2 cellular contexts compared by ENCODE assay signal in the genomic region with DNA sequence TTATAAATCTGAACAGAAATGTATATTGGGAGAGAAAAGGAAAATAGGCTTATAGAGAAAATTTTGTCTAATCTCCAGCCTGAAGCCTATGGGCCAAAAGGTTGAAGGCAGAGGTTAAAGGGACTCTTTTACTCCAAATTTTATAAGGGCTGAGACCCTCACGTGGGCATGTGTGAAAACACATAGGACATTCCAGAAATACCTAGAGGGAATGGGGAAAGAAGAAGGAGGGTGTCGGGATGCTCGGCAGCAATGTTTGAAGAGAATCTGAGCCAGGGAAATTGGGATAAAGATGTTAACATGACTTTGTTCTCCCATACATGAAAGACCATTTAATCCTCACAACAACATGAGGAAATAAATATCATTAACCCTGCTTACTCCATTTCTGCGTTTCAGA.
TF ChIP-seq lines count a peak whose summit lies in the region.

No MANE protein-coding gene starts in this region.

TF ChIP-seq in GM23338, 12 proteins besides CTCF, POLR2A, EP300 and RAD21 (continued from another document):
- TF ChIP-seq, protein P1, sequence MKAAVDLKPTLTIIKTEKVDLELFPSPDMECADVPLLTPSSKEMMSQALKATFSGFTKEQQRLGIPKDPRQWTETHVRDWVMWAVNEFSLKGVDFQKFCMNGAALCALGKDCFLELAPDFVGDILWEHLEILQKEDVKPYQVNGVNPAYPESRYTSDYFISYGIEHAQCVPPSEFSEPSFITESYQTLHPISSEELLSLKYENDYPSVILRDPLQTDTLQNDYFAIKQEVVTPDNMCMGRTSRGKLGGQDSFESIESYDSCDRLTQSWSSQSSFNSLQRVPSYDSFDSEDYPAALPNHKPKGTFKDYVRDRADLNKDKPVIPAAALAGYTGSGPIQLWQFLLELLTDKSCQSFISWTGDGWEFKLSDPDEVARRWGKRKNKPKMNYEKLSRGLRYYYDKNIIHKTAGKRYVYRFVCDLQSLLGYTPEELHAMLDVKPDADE (IDR thresholded peaks at IDR 0.05): no peak
- TF ChIP-seq ZNF462 (CRISPR knock-in tag; IDR thresholded peaks at IDR 0.05) (no peak), EZH2 (IDR thresholded peaks at IDR 0.05; ENCODE audit: low read depth, unreplicated experiment) (no peak), ZNF331 (CRISPR knock-in tag; IDR thresholded peaks at IDR 0.05; ENCODE audit: low read depth) (no peak), STAT1 (IDR thresholded peaks at IDR 0.05; ENCODE audit: unreplicated experiment) (no peak), EZH2phosphoT487 (IDR thresholded peaks at IDR 0.05; ENCODE audit: unreplicated experiment) (no peak)
- TF ChIP-seq, protein P2, sequence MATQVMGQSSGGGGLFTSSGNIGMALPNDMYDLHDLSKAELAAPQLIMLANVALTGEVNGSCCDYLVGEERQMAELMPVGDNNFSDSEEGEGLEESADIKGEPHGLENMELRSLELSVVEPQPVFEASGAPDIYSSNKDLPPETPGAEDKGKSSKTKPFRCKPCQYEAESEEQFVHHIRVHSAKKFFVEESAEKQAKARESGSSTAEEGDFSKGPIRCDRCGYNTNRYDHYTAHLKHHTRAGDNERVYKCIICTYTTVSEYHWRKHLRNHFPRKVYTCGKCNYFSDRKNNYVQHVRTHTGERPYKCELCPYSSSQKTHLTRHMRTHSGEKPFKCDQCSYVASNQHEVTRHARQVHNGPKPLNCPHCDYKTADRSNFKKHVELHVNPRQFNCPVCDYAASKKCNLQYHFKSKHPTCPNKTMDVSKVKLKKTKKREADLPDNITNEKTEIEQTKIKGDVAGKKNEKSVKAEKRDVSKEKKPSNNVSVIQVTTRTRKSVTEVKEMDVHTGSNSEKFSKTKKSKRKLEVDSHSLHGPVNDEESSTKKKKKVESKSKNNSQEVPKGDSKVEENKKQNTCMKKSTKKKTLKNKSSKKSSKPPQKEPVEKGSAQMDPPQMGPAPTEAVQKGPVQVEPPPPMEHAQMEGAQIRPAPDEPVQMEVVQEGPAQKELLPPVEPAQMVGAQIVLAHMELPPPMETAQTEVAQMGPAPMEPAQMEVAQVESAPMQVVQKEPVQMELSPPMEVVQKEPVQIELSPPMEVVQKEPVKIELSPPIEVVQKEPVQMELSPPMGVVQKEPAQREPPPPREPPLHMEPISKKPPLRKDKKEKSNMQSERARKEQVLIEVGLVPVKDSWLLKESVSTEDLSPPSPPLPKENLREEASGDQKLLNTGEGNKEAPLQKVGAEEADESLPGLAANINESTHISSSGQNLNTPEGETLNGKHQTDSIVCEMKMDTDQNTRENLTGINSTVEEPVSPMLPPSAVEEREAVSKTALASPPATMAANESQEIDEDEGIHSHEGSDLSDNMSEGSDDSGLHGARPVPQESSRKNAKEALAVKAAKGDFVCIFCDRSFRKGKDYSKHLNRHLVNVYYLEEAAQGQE (IDR thresholded peaks at IDR 0.05; ENCODE audit: unreplicated experiment): no peak

TF ChIP-seq in WTC11, 78 proteins besides CTCF, POLR2A, EP300 and RAD21 (continued from another document):
- TF ChIP-seq ARID4B (CRISPR knock-in tag; IDR thresholded peaks at IDR 0.05; ENCODE audit: borderline replicate concordance): no peak
- no peak for TF ChIP-seq ZNF219 (CRISPR knock-in tag; IDR thresholded peaks at IDR 0.05; ENCODE audit: borderline replicate concordance)
